ENCODE assay signal across 1 cellular context in the genomic region with DNA sequence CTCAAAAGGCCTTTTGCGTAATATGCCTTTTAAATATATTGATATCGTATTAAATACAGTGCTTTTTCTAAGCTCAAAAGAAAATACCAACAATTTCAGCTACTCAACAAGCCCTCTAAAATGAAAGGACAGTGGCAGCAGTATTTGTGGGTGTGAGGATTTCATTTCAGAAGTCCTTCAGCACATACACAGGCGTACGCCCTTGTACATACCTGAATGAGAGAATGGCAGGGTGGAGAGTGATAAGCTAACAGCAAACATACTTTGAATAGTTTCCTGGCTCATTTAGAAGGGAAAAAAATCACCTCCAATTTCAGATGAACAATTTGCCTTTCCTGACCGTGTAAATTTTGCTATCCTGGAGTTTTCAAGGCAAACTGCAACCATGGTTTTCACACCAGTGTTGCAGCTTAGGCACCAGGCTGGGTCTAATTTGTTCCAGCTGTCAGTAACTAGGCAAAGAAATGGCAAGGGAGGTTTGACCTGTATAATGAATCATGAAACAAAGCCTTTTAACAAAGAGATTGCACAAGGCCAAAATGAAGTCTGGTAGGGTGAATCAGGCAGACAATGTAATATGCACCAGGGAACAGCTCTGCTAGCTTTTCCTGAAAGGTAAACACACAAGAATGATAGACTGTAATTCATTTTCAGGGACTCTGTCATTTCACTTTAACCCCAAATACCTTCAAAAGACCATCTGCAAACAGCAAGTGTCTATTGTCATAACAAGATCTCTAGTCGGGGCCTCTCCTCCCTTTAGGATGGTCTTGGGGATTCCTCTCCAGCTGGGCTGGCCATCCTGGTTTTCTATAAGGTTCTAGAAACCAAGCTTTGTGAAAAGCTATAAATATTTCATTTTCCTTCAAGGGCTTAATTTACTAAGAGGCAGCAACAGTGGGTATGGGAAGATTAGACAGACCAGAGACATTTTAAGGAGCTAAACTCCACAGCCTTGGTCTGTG.
TF ChIP-seq lines count a peak whose summit lies in the region.

No MANE protein-coding gene starts in this region.

TF ChIP-seq in HCT116, 20 proteins besides CTCF, POLR2A, EP300 and RAD21 (continued from another document):
- TF ChIP-seq CEBPB (IDR thresholded peaks at IDR 0.05; ENCODE audit: low read depth) (peak; percentile 21; the same call in 1 of the 2 replicates), FOSL1 (IDR thresholded peaks at IDR 0.05; ENCODE audit: low read depth) (no peak)
